20 cellular contexts compared by ENCODE assay signal in genomic region chr4:129246850-129247542, GRCh38.
A peak's percentile ranks its signal among the peaks of the same experiment; 100 is the strongest.
DNase-seq lines count a peak whose midpoint lies in the region; ATAC-seq and TF ChIP-seq lines count a peak whose summit lies in the region.
"Had no signal": no experiment of that assay in that cellular context is flagged by ENCODE, and none has a peak within 500 bp of the region (broad histone marks: within the 10 kb centered on the region; RNA-seq: fewer than 3 reads in every experiment).

No MANE protein-coding gene starts in this region.

- intact Hi-C loops in colonic mucosa (cut with DNase I) (no loop called here), vagina (cut with DNase I) (no loop called here)

- no peaks in the 10 kb centered on the region for H3K9me3 ChIP-seq in colonic mucosa
- no peaks in the 10 kb centered on the region for H3K9me3 ChIP-seq in vagina
- H3K9me3 ChIP-seq: left ventricle myocardium inferior, right lobe of liver, uterus had no signal

- H3K4me3 ChIP-seq in colonic mucosa = no peak overlapping the region
- no peak overlapping the region for H3K4me3 ChIP-seq in vagina
- H3K4me3 ChIP-seq: left ventricle myocardium inferior, right lobe of liver, uterus had no signal

- no peaks in the 10 kb centered on the region for H3K27me3 ChIP-seq in colonic mucosa
- H3K27me3 ChIP-seq in vagina = no peaks in the 10 kb centered on the region
- H3K27me3 ChIP-seq: right lobe of liver, uterus had no signal

- H3K9ac ChIP-seq in colonic mucosa (ENCODE audit: low read depth in 2 of 2, low read length in 2 of 2) = no peak overlapping the region

- no peak for ATAC-seq in GM18861 (IDR thresholded peaks at IDR 0.05; ENCODE audit: unreplicated experiment)
- no peak for ATAC-seq in stimulated activated naive CD8-positive, alpha-beta T cell treated with anti-CD3 and anti-CD28 coated beads, Interleukin-15, Interleukin-2, amounts not matched to agents 100 U/mL and 50 U/mL, for 24 hours
- ATAC-seq: HCT116, right lobe of liver had no signal

- H3K4me1 ChIP-seq in colonic mucosa = no peaks in the 10 kb centered on the region
- no peaks in the 10 kb centered on the region for H3K4me1 ChIP-seq in vagina
- H3K4me1 ChIP-seq: left ventricle myocardium inferior, right lobe of liver, uterus had no signal

- TF ChIP-seq POLR2A in vagina (IDR thresholded peaks at IDR 0.05) = no peak

- H3K36me3 ChIP-seq in colonic mucosa (no peaks in the 10 kb centered on the region), vagina (no peaks in the 10 kb centered on the region)
- H3K36me3 ChIP-seq: left ventricle myocardium inferior, right lobe of liver, uterus had no signal

- DNase-seq in DMS53 (lab: John Stamatoyannopoulos, UW) = peak; percentile 80
- DNase-seq in NCI-H1417 treated with DMSO at 0.1 percent for 48 hours (lab: John Stamatoyannopoulos, UW) = peak; percentile 95
- peak; percentile 42 for DNase-seq in NCI-H2196 treated with DMSO at 0.1 percent for 48 hours (lab: John Stamatoyannopoulos, UW; ENCODE audit: unreplicated experiment)
- DNase-seq in colonic mucosa = peak; percentile 28
- no peak for DNase-seq in T-helper 9 cell
- no peak for DNase-seq in vagina (ENCODE audit: extremely low spot score in 2 of 2)
- DNase-seq in stimulated activated naive CD8-positive, alpha-beta T cell treated with anti-CD3 and anti-CD28 coated beads, Interleukin-15, Interleukin-2, amounts not matched to agents 100 U/mL and 50 U/mL, for 24 hours = no peak
- DNase-seq: ACHN; activated CD4-positive, alpha-beta T cell treated with anti-CD3 and anti-CD28 coated beads, Interleukin-2, amount 50 U/mL, for 1 hour; activated naive CD4-positive, alpha-beta T cell treated with anti-CD3 and anti-CD28 coated beads, Interleukin-2, amount 50 U/mL, for 16 hours; CD4-positive, CD25-positive, alpha-beta regulatory T cell; EL; left ventricle myocardium inferior; NCI-H524; occipital lobe; right lobe of liver; stimulated activated CD4-positive, alpha-beta T cell treated with anti-CD3 and anti-CD28 coated beads, Interleukin-2, amount 100 ng/mL, for 24 hours; uterus had no signal

- TF ChIP-seq CTCF in colonic mucosa (IDR thresholded peaks at IDR 0.05) = no peak
- no peak for TF ChIP-seq CTCF in vagina (IDR thresholded peaks at IDR 0.05)

- no peak overlapping the region for H3K27ac ChIP-seq in colonic mucosa
- no peak overlapping the region for H3K27ac ChIP-seq in vagina
- H3K27ac ChIP-seq: left ventricle myocardium inferior, right lobe of liver, uterus had no signal

Comparison
In these comparisons a context has a peak if more than half of its experiments do, and no peak if none do; other contexts are left out.
1. DNase-seq: peak in DMS53 (single experiment), NCI-H1417 treated with DMSO at 0.1 percent for 48 hours (single experiment), NCI-H2196 treated with DMSO at 0.1 percent for 48 hours (single experiment) and colonic mucosa (single experiment); none in T-helper 9 cell (single experiment), vagina (0 of 2) and stimulated activated naive CD8-positive, alpha-beta T cell treated with anti-CD3 and anti-CD28 coated beads, Interleukin-15, Interleukin-2, amounts not matched to agents 100 U/mL and 50 U/mL, for 24 hours (single experiment).